15 cellular contexts compared by ENCODE assay signal in genomic region chr5:50726475-50727148, GRCh38.
DNase-seq lines count a peak whose midpoint lies in the region; ATAC-seq and TF ChIP-seq lines count a peak whose summit lies in the region.
"Had no signal": no experiment of that assay in that cellular context is flagged by ENCODE, and none has a peak within 500 bp of the region (broad histone marks: within the 10 kb centered on the region; RNA-seq: fewer than 3 reads in every experiment).

No MANE protein-coding gene starts in this region.

- DNase-seq in CD4-positive, alpha-beta T cell: no peak
- no peak for DNase-seq in activated T-helper 1 cell treated with anti-CD3 and anti-CD28 coated beads, Interleukin-12 subunit alpha, Interleukin-12 subunit beta, Interleukin-2, Interleukin-4 antibody, amounts not matched to agents 30 ng/mL and 10 ng/mL and 1 ng/mL, durations not matched to agents 14 hours and 24 hours and 36 hours (ENCODE audit: low spot score)
- DNase-seq in kidney tubule cell (ENCODE audit: low spot score): peak; percentile 21
- no peak for DNase-seq in medulla oblongata (ENCODE audit: extremely low spot score)
- DNase-seq in NCI-H2107 (lab: John Stamatoyannopoulos, UW): no peak
- no peak for DNase-seq in stimulated activated naive CD4-positive, alpha-beta T cell (lab: John Stamatoyannopoulos, UW)
- DNase-seq: activated CD4-positive, CD25-positive, alpha-beta regulatory T cell treated with anti-CD3 and anti-CD28 coated beads, Interleukin-2, amount 50 U/mL, for 72 hours; BE2C; DMS79 treated with DMSO at 0.1 percent for 48 hours; NCI-H1048; upper lobe of right lung had no signal

- no peaks in the 10 kb centered on the region for H3K27me3 Mint-ChIP-seq in CD4-positive, alpha-beta T cell
- H3K27me3 Mint-ChIP-seq in activated T-helper 1 cell treated with anti-CD3 and anti-CD28 coated beads, Interleukin-12 subunit alpha, Interleukin-12 subunit beta, Interleukin-2, Interleukin-4 antibody, amounts not matched to agents 30 ng/mL and 10 ng/mL and 1 ng/mL, durations not matched to agents 14 hours and 24 hours and 36 hours (ENCODE audit: insufficient read depth): no peaks in the 10 kb centered on the region

- CTCF ChIA-PET in CD4-positive, alpha-beta T cell (lab: Charles Lee): interaction anchor here (0.7 to 2.0 kb wide), 5 partner anchors 8 to 286 kb away, joined by 3 to 7 read pairs (median 4); partner anchors contain the start of gene EMB

- no peaks in the 10 kb centered on the region for H3K9me3 Mint-ChIP-seq in CD4-positive, alpha-beta T cell
- H3K9me3 Mint-ChIP-seq in activated T-helper 1 cell treated with anti-CD3 and anti-CD28 coated beads, Interleukin-12 subunit alpha, Interleukin-12 subunit beta, Interleukin-2, Interleukin-4 antibody, amounts not matched to agents 30 ng/mL and 10 ng/mL and 1 ng/mL, durations not matched to agents 14 hours and 24 hours and 36 hours: no peaks in the 10 kb centered on the region
- H3K9me3 Mint-ChIP-seq: nephron had no signal

- peak overlapping the region; percentile 70 for H3K27ac Mint-ChIP-seq in CD4-positive, alpha-beta T cell
- peak overlapping the region; percentile 18 for H3K27ac Mint-ChIP-seq in activated T-helper 1 cell treated with anti-CD3 and anti-CD28 coated beads, Interleukin-12 subunit alpha, Interleukin-12 subunit beta, Interleukin-2, Interleukin-4 antibody, amounts not matched to agents 30 ng/mL and 10 ng/mL and 1 ng/mL, durations not matched to agents 14 hours and 24 hours and 36 hours
- H3K27ac Mint-ChIP-seq: nephron had no signal

- H3K4me3 Mint-ChIP-seq in CD4-positive, alpha-beta T cell: peak overlapping the region; percentile 52
- H3K4me3 Mint-ChIP-seq in activated T-helper 1 cell treated with anti-CD3 and anti-CD28 coated beads, Interleukin-12 subunit alpha, Interleukin-12 subunit beta, Interleukin-2, Interleukin-4 antibody, amounts not matched to agents 30 ng/mL and 10 ng/mL and 1 ng/mL, durations not matched to agents 14 hours and 24 hours and 36 hours: no peak overlapping the region
- H3K4me3 Mint-ChIP-seq: nephron had no signal

- H3K27me3 ChIP-seq in CD4-positive, alpha-beta T cell (ENCODE audit: control insufficient read depth, insufficient read depth, low read length): no peaks in the 10 kb centered on the region
- H3K27me3 ChIP-seq: BE2C, upper lobe of right lung had no signal

- POLR2A ChIA-PET in CD4-positive, alpha-beta T cell (lab: Charles Lee): interaction anchor here (0.6 to 1.7 kb wide), 7 partner anchors 10 to 281 kb away, joined by 3 to 6 read pairs (median 4); no protein-coding TSS in a partner anchor

- no peak for ATAC-seq in CD4-positive, alpha-beta T cell (ENCODE audit: poor library complexity)
- ATAC-seq in GM18868 (IDR thresholded peaks at IDR 0.05; ENCODE audit: unreplicated experiment) (peak; percentile 35), GM21526 (IDR thresholded peaks at IDR 0.05; ENCODE audit: low FRiP score, unreplicated experiment) (no peak)
- ATAC-seq: left lobe of liver had no signal

- intact Hi-C loops in CD4-positive, alpha-beta T cell (cut with DNase I, micrococcal nuclease): loop anchor here in 1 of 2 experiments (2.0 kb wide), 1 partner anchor 14 kb away; no protein-coding TSS in a partner anchor
- intact Hi-C loops in activated T-helper 1 cell treated with anti-CD3 and anti-CD28 coated beads, Interleukin-12 subunit alpha, Interleukin-12 subunit beta, Interleukin-2, Interleukin-4 antibody, amounts not matched to agents 30 ng/mL and 10 ng/mL and 1 ng/mL, durations not matched to agents 14 hours and 24 hours and 36 hours (cut with micrococcal nuclease): no loop called here

- peaks cover 79% of the 10 kb centered on the region for H3K4me1 Mint-ChIP-seq in CD4-positive, alpha-beta T cell (ENCODE audit: low read depth)
- peaks cover 26% of the 10 kb centered on the region for H3K4me1 Mint-ChIP-seq in activated T-helper 1 cell treated with anti-CD3 and anti-CD28 coated beads, Interleukin-12 subunit alpha, Interleukin-12 subunit beta, Interleukin-2, Interleukin-4 antibody, amounts not matched to agents 30 ng/mL and 10 ng/mL and 1 ng/mL, durations not matched to agents 14 hours and 24 hours and 36 hours (ENCODE audit: low read depth)

- peaks cover 5% of the 10 kb centered on the region for H3K36me3 Mint-ChIP-seq in CD4-positive, alpha-beta T cell (ENCODE audit: low read depth)
- peaks cover 6% of the 10 kb centered on the region for H3K36me3 Mint-ChIP-seq in activated T-helper 1 cell treated with anti-CD3 and anti-CD28 coated beads, Interleukin-12 subunit alpha, Interleukin-12 subunit beta, Interleukin-2, Interleukin-4 antibody, amounts not matched to agents 30 ng/mL and 10 ng/mL and 1 ng/mL, durations not matched to agents 14 hours and 24 hours and 36 hours (ENCODE audit: low read depth)

- H3K9me3 ChIP-seq in CD4-positive, alpha-beta T cell (ENCODE audit: control insufficient read depth, low read length): no peaks in the 10 kb centered on the region
- H3K9me3 ChIP-seq: BE2C, upper lobe of right lung had no signal

- TF ChIP-seq CTCF in CD4-positive, alpha-beta T cell (IDR thresholded peaks at IDR 0.05): no peak

- no peak overlapping the region for H3K27ac ChIP-seq in CD4-positive, alpha-beta T cell (ENCODE audit: low read depth, low read length)
- H3K27ac ChIP-seq: upper lobe of right lung had no signal
